ENCODE assay signal across 9 cellular contexts in genomic region chr2:43539991-43540860, GRCh38. TPM values are rescaled to one million over a fixed set of nuclear protein-coding genes. Genes with fewer than 3 reads are reported as not detected.
DNase-seq lines count a peak whose midpoint lies in the region; ATAC-seq, FAIRE-seq and TF ChIP-seq lines count a peak whose summit lies in the region.
"Had no signal": no experiment of that assay in that cellular context is flagged by ENCODE, and none has a peak within 500 bp of the region (broad histone marks: within the 10 kb centered on the region; RNA-seq: fewer than 3 reads in every experiment).

No MANE protein-coding gene starts in this region.

- intact Hi-C loops in prostate gland (cut with DNase I): loop anchor here (5.0 kb wide), 2 partner anchors 313 to 593 kb away; partner anchors contain the start of gene ZFP36L2

- H3K36me3 ChIP-seq in RWPE2 (ENCODE audit: low read depth) (peaks cover 18% of the 10 kb centered on the region), prostate gland (no peaks in the 10 kb centered on the region), small intestine (ENCODE audit: control insufficient read depth in 2 of 2, insufficient read depth in 2 of 2, low read length in 2 of 2) (no peaks in the 10 kb centered on the region)

- FAIRE-seq in small intestine (lab: Jason Lieb, UNC): no peak

- peak overlapping the region; percentile 91 for H3K27ac ChIP-seq in RWPE2 (ENCODE audit: poor library complexity, severe bottlenecking)
- H3K27ac ChIP-seq in prostate gland: peak overlapping the region; percentile 48 to 67
- H3K27ac ChIP-seq in small intestine (ENCODE audit: low read depth in 1 of 2, low read length in 1 of 2): peak overlapping the region in 1 of 2 donors; percentile 7

- H3K9me3 ChIP-seq in RWPE2 (ENCODE audit: severe bottlenecking): no peaks in the 10 kb centered on the region
- H3K9me3 ChIP-seq in prostate gland: no peaks in the 10 kb centered on the region
- no peaks in the 10 kb centered on the region for H3K9me3 ChIP-seq in small intestine (ENCODE audit: control insufficient read depth, low read depth)

- TF ChIP-seq CTCF in RWPE2 (IDR thresholded peaks at IDR 0.05; ENCODE audit: poor library complexity, severe bottlenecking): no peak
- no peak for TF ChIP-seq CTCF in fibroblast of villous mesenchyme (IDR thresholded peaks at IDR 0.05; ENCODE audit: insufficient read depth, low read depth, low read length)
- TF ChIP-seq CTCF in prostate gland (IDR thresholded peaks at IDR 0.05): peak in 1 of 4 experiments; percentile 25

- H3K4me3 ChIP-seq in RWPE2 (ENCODE audit: severe bottlenecking): no peak overlapping the region
- H3K4me3 ChIP-seq in fibroblast of villous mesenchyme (ENCODE audit: low read depth, low read length): no peak overlapping the region
- H3K4me3 ChIP-seq in prostate gland: no peak overlapping the region
- no peak overlapping the region for H3K4me3 ChIP-seq in small intestine (ENCODE audit: low read depth in 1 of 2, low read length in 2 of 2)

- ATAC-seq in RWPE2 (ENCODE audit: low read depth): peak; percentile 86

- H3K27me3 ChIP-seq in RWPE2 (ENCODE audit: insufficient read depth, poor library complexity, severe bottlenecking): no peaks in the 10 kb centered on the region
- no peaks in the 10 kb centered on the region for H3K27me3 ChIP-seq in prostate gland (replicated peaks; ENCODE audit: insufficient read depth)
- H3K27me3 ChIP-seq in small intestine (ENCODE audit: control insufficient read depth in 2 of 2, insufficient read depth in 2 of 2, low read length in 2 of 2): no peaks in the 10 kb centered on the region

- no peak for TF ChIP-seq POLR2A in prostate gland (IDR thresholded peaks at IDR 0.05)
- TF ChIP-seq POLR2A in erythroblast (IDR thresholded peaks at IDR 0.05; ENCODE audit: low read length): no peak

- WGBS in prostate gland: 36% methylated on average over 4 of the region's 4 CpGs
- WGBS in small intestine, 3 donors: 71 to 90% (median 79%) methylated on average over 4 of the region's 4 CpGs

- peak; percentile 85 for DNase-seq in CD1c-positive myeloid dendritic cell (ENCODE audit: extremely low spot score)
- DNase-seq in RWPE2 (ENCODE audit: low spot score): peak; percentile 69
- peak; percentile 99 for DNase-seq in fibroblast of villous mesenchyme (ENCODE audit: low read depth)
- DNase-seq in prostate gland (ENCODE audit: low spot score): peak; percentile 85
- no peak for DNase-seq in small intestine
- no peak for DNase-seq in stimulated activated CD4-positive, alpha-beta T cell treated with anti-CD3 and anti-CD28 coated beads, Interleukin-15, amount 100 ng/mL, for 24 hours
- no peak for DNase-seq in erythroblast (lab: John Stamatoyannopoulos, UW)
- no peak for DNase-seq in NCI-H1092 treated with DMSO at 0.1 percent for 48 hours (lab: John Stamatoyannopoulos, UW)
- DNase-seq: activated CD4-positive, alpha-beta memory T cell treated with anti-CD3 and anti-CD28 coated beads, Interleukin-2, amount 10 ng/mL, durations not matched to agents 7 days and 5 days had no signal

- H3K4me1 ChIP-seq in RWPE2 (ENCODE audit: insufficient read depth, poor library complexity, severe bottlenecking) (peaks cover 41% of the 10 kb centered on the region), prostate gland (replicated peaks) (peaks cover 7% of the 10 kb centered on the region), small intestine (ENCODE audit: control insufficient read depth in 2 of 2, insufficient read depth in 1 of 2, low read depth in 1 of 2, low read length in 1 of 2) (no peaks in the 10 kb centered on the region)

RNA-seq across cellular contexts. Expression of gene THADA, which starts 55.6 kb away (rescaled TPM):
- total RNA-seq in fibroblast of villous mesenchyme (23.2 and 33.2 TPM in 2 replicates), prostate gland (10 to 100 TPM; 41.1 to 54.3 TPM)
- polyA plus RNA-seq in small intestine: 10 to 100 TPM in 2 of 3 donors, 1 to 10 TPM in 1; 6.3 to 13.5 (median 12.6) TPM

Comparison
In these comparisons a context has a peak if more than half of its experiments do, and no peak if none do; other contexts are left out.
1. DNase-seq: peak in CD1c-positive myeloid dendritic cell (single experiment), RWPE2 (single experiment), fibroblast of villous mesenchyme (single experiment) and prostate gland (single experiment); none in small intestine (single experiment), stimulated activated CD4-positive, alpha-beta T cell treated with anti-CD3 and anti-CD28 coated beads, Interleukin-15, amount 100 ng/mL, for 24 hours (single experiment), erythroblast (0 of 2) and NCI-H1092 treated with DMSO at 0.1 percent for 48 hours (single experiment).